In genomic region chr2:17309741-17310339, GRCh38 we compare ENCODE assay signal across 8 cellular contexts.
DNase-seq lines count a peak whose midpoint lies in the region; ATAC-seq and TF ChIP-seq lines count a peak whose summit lies in the region.

No MANE protein-coding gene starts in this region.

- H3K27ac ChIP-seq in VCaP, result no peak overlapping the region
- H3K27ac ChIP-seq in right atrium auricular region, result no peak overlapping the region

- ATAC-seq in GM19324 (IDR thresholded peaks at IDR 0.05; ENCODE audit: low FRiP score, unreplicated experiment), result peak; percentile 74
- peak; percentile 96 for ATAC-seq in HG03103 (IDR thresholded peaks at IDR 0.05; ENCODE audit: low read depth, unreplicated experiment)

- no peaks in the 10 kb centered on the region for H3K9me3 ChIP-seq in right atrium auricular region

- no peaks in the 10 kb centered on the region for H3K27me3 ChIP-seq in right atrium auricular region

- H3K4me1 ChIP-seq in right atrium auricular region, result no peaks in the 10 kb centered on the region

- no peak overlapping the region for H3K4me3 ChIP-seq in right atrium auricular region

- DNase-seq in D341Med (ENCODE audit: low spot score) (peak; percentile 53), NCI-H2029 treated with DMSO at 0.1 percent for 48 hours (lab: John Stamatoyannopoulos, UW) (peak; percentile 1), right atrium auricular region (ENCODE audit: low spot score) (no peak)
- peak; percentile 22 for DNase-seq in stimulated activated CD8-positive, alpha-beta memory T cell treated with anti-CD3 and anti-CD28 coated beads, Interleukin-4, amount 100 ng/mL, for 48 hours
- no peak for DNase-seq in stimulated activated CD4-positive, alpha-beta T cell treated with anti-CD3 and anti-CD28 coated beads, Interleukin-4, amount 100 ng/mL, for 24 hours

- no peaks in the 10 kb centered on the region for H3K36me3 ChIP-seq in right atrium auricular region

- peak; percentile 90 for TF ChIP-seq CTCF in VCaP (conservative IDR thresholded peaks at IDR 0.05)
- TF ChIP-seq CTCF in right atrium auricular region (IDR thresholded peaks at IDR 0.05), result peak; percentile 40 to 69

Comparison
In these comparisons a context has a peak if more than half of its experiments do, and no peak if none do; other contexts are left out.
1. DNase-seq: peak in D341Med (single experiment), NCI-H2029 treated with DMSO at 0.1 percent for 48 hours (single experiment) and stimulated activated CD8-positive, alpha-beta memory T cell treated with anti-CD3 and anti-CD28 coated beads, Interleukin-4, amount 100 ng/mL, for 48 hours (single experiment); none in right atrium auricular region (single experiment) and stimulated activated CD4-positive, alpha-beta T cell treated with anti-CD3 and anti-CD28 coated beads, Interleukin-4, amount 100 ng/mL, for 24 hours (single experiment).